Comparison of ENCODE assay signal across 34 cellular contexts in the genomic region with DNA sequence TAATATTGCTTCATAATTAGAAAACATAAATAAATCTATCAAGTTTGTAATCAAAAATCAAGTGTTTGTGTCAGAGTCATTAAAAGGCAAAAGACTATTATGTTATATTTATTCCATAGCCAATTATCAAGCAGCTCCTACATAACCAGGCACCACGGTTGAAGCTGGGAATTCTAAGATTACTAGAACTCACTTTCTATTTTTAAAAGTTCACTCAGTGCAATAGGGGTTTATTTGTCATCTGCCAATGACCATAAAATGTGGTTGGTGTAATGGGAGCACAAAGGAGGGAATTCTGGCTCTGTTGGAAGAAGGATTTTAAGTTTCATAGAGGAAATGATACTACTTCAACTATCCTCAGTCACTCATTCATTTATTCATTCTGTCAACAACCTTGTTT.
"Had no signal": no experiment of that assay in that cellular context is flagged by ENCODE, and none has a peak within 500 bp of the region (broad histone marks: within the 10 kb centered on the region; RNA-seq: fewer than 3 reads in every experiment).

No MANE protein-coding gene starts in this region.

- H3K4me1 ChIP-seq: ascending aorta had no signal

- DNase-seq: activated B cell treated with CpG ODN at 0.5 μM for 24 hours; activated CD4-positive, alpha-beta memory T cell treated with anti-CD3 and anti-CD28 coated beads for 36 hours; activated CD4-positive, alpha-beta T cell treated with anti-CD3 and anti-CD28 coated beads for 4 hours; activated CD4-positive, alpha-beta T cell treated with anti-CD3 and anti-CD28 coated beads, Interleukin-2, amount 10 ng/mL, durations not matched to agents 24 days and 14 days; activated CD4-positive, alpha-beta T cell treated with anti-CD3 and anti-CD28 coated beads, Interleukin-2, amount 50 U/mL, for 1 hour; activated CD4-positive, alpha-beta T cell treated with anti-CD3 and anti-CD28 coated beads, Interleukin-2, amount 50 U/mL, for 4 hours; activated CD4-positive, CD25-positive, alpha-beta regulatory T cell treated with anti-CD3 and anti-CD28 coated beads, Interleukin-2, amount 50 U/mL, for 72 hours; activated CD8-positive, alpha-beta memory T cell treated with anti-CD3 and anti-CD28 coated beads, Interleukin-2, amount 50 U/mL, for 4 hours; activated CD8-positive, alpha-beta T cell treated with anti-CD3 and anti-CD28 coated beads for 36 hours; activated effector memory CD4-positive, alpha-beta T cell treated with Interleukin-2 at 50 U/mL for 16 hours; activated gamma-delta T cell; activated naive CD4-positive, alpha-beta T cell treated with anti-CD3 and anti-CD28 coated beads, Interleukin-2, amount 10 ng/mL, durations not matched to agents 7 days and 5 days; activated naive CD4-positive, alpha-beta T cell treated with Interleukin-2 at 50 U/mL for 16 hours; activated naive CD8-positive, alpha-beta T cell treated with anti-CD3 and anti-CD28 coated beads, Interleukin-2, amount 10 ng/mL, durations not matched to agents 7 days and 5 days; activated naive CD8-positive, alpha-beta T cell treated with anti-CD3 and anti-CD28 coated beads, Interleukin-2, amount 50 U/mL, for 24 hours; activated T-cell treated with anti-CD3 and anti-CD28 coated beads for 4 hours; activated T-cell treated with anti-CD3 and anti-CD28 coated beads, Interleukin-2, amount 50 U/mL, for 1 hour; activated T-cell treated with anti-CD3 and anti-CD28 coated beads, Interleukin-2, amount 50 U/mL, for 4 hours; amygdala; anterior cingulate cortex; caudate nucleus; T-helper 1 cell; T-helper 2 cell; T-helper 9 cell had no signal

- H3K36me3 Mint-ChIP-seq: activated CD4-positive, alpha-beta memory T cell treated with anti-CD3 and anti-CD28 coated beads for 36 hours; activated naive CD4-positive, alpha-beta T cell treated with anti-CD3 and anti-CD28 coated beads, Interleukin-2, amount 10 ng/mL, durations not matched to agents 7 days and 5 days; activated naive CD4-positive, alpha-beta T cell treated with anti-CD3 and anti-CD28 coated beads, Interleukin-2, amount 50 U/mL, for 24 hours; activated naive CD8-positive, alpha-beta T cell; activated naive CD8-positive, alpha-beta T cell treated with anti-CD3 and anti-CD28 coated beads, Interleukin-2, amount 10 ng/mL, durations not matched to agents 7 days and 5 days; brain had no signal

- H3K4me3 Mint-ChIP-seq: activated B cell treated with CpG ODN at 0.5 μM for 24 hours; activated CD4-positive, alpha-beta memory T cell treated with anti-CD3 and anti-CD28 coated beads for 36 hours; activated CD4-positive, alpha-beta T cell treated with anti-CD3 and anti-CD28 coated beads, Interleukin-2, amount 10 ng/mL, durations not matched to agents 24 days and 14 days; activated CD8-positive, alpha-beta T cell treated with anti-CD3 and anti-CD28 coated beads for 36 hours; activated naive CD4-positive, alpha-beta T cell treated with anti-CD3 and anti-CD28 coated beads, Interleukin-2, amount 10 ng/mL, durations not matched to agents 7 days and 5 days; activated naive CD4-positive, alpha-beta T cell treated with anti-CD3 and anti-CD28 coated beads, Interleukin-2, amount 50 U/mL, for 24 hours; activated naive CD8-positive, alpha-beta T cell; activated naive CD8-positive, alpha-beta T cell treated with anti-CD3 and anti-CD28 coated beads, Interleukin-2, amount 10 ng/mL, durations not matched to agents 7 days and 5 days; activated naive CD8-positive, alpha-beta T cell treated with anti-CD3 and anti-CD28 coated beads, Interleukin-2, amount 50 U/mL, for 24 hours; activated T-cell treated with anti-CD3 and anti-CD28 coated beads, Interleukin-2, amount 50 U/mL, for 4 hours; brain; central memory CD8-positive, alpha-beta T cell; T-helper 1 cell treated with Interleukin-12 subunit alpha and Interleukin-12 subunit beta and Interleukin-4 antibody, amounts not matched to agents 30 μg/mL and 1 μg/mL, for 36 hours; T-helper 2 cell treated with Interferon-gamma antibody and Interleukin-4, amounts not matched to agents 5 μg/mL and 100 μg/mL, for 36 hours had no signal

- ATAC-seq: activated CD8-positive, alpha-beta T cell treated with anti-CD3 and anti-CD28 coated beads for 36 hours; activated naive CD8-positive, alpha-beta T cell treated with anti-CD3 and anti-CD28 coated beads, Interleukin-2, amount 50 U/mL, for 24 hours; activated T-cell treated with anti-CD3 and anti-CD28 coated beads, Interleukin-2, amount 50 U/mL, for 4 hours had no signal

- H3K27me3 Mint-ChIP-seq: activated B cell treated with CpG ODN at 0.5 μM for 24 hours; central memory CD8-positive, alpha-beta T cell had no signal

- H3K36me3 ChIP-seq: ascending aorta, cardiac muscle cell had no signal

- H3K9me3 Mint-ChIP-seq: activated B cell treated with CpG ODN at 0.5 μM for 24 hours; activated CD4-positive, alpha-beta memory T cell treated with anti-CD3 and anti-CD28 coated beads for 36 hours; activated CD4-positive, alpha-beta T cell treated with anti-CD3 and anti-CD28 coated beads, Interleukin-2, amount 10 ng/mL, durations not matched to agents 24 days and 14 days; activated CD8-positive, alpha-beta T cell treated with anti-CD3 and anti-CD28 coated beads for 36 hours; activated naive CD4-positive, alpha-beta T cell treated with anti-CD3 and anti-CD28 coated beads, Interleukin-2, amount 10 ng/mL, durations not matched to agents 7 days and 5 days; activated naive CD4-positive, alpha-beta T cell treated with anti-CD3 and anti-CD28 coated beads, Interleukin-2, amount 50 U/mL, for 24 hours; activated naive CD8-positive, alpha-beta T cell treated with anti-CD3 and anti-CD28 coated beads, Interleukin-2, amount 10 ng/mL, durations not matched to agents 7 days and 5 days; activated naive CD8-positive, alpha-beta T cell treated with anti-CD3 and anti-CD28 coated beads, Interleukin-2, amount 50 U/mL, for 24 hours; activated T-cell treated with anti-CD3 and anti-CD28 coated beads, Interleukin-2, amount 50 U/mL, for 4 hours; activated T-helper 2 cell treated with anti-CD3 and anti-CD28 coated beads, Interferon-gamma antibody, Interleukin-2, Interleukin-4, amounts not matched to agents 10 μg/mL and 5 μg/mL and 100 μg/mL, durations not matched to agents 14 hours and 24 hours and 36 hours; central memory CD8-positive, alpha-beta T cell; T-helper 1 cell treated with Interleukin-12 subunit alpha and Interleukin-12 subunit beta and Interleukin-4 antibody, amounts not matched to agents 30 μg/mL and 1 μg/mL, for 36 hours; T-helper 2 cell treated with Interferon-gamma antibody and Interleukin-4, amounts not matched to agents 5 μg/mL and 100 μg/mL, for 36 hours had no signal

- H3K27me3 ChIP-seq: ascending aorta had no signal

- H3K27ac ChIP-seq: ascending aorta, cardiac muscle cell, VCaP had no signal

- H3K27ac Mint-ChIP-seq: activated B cell treated with CpG ODN at 0.5 μM for 24 hours; activated CD4-positive, alpha-beta memory T cell treated with anti-CD3 and anti-CD28 coated beads for 36 hours; activated CD4-positive, alpha-beta T cell treated with anti-CD3 and anti-CD28 coated beads, Interleukin-2, amount 10 ng/mL, durations not matched to agents 24 days and 14 days; activated CD8-positive, alpha-beta T cell treated with anti-CD3 and anti-CD28 coated beads for 36 hours; activated naive CD4-positive, alpha-beta T cell treated with anti-CD3 and anti-CD28 coated beads, Interleukin-2, amount 10 ng/mL, durations not matched to agents 7 days and 5 days; activated naive CD4-positive, alpha-beta T cell treated with anti-CD3 and anti-CD28 coated beads, Interleukin-2, amount 50 U/mL, for 24 hours; activated naive CD8-positive, alpha-beta T cell; activated naive CD8-positive, alpha-beta T cell treated with anti-CD3 and anti-CD28 coated beads, Interleukin-2, amount 10 ng/mL, durations not matched to agents 7 days and 5 days; activated naive CD8-positive, alpha-beta T cell treated with anti-CD3 and anti-CD28 coated beads, Interleukin-2, amount 50 U/mL, for 24 hours; activated T-helper 2 cell treated with anti-CD3 and anti-CD28 coated beads, Interferon-gamma antibody, Interleukin-2, Interleukin-4, amounts not matched to agents 10 μg/mL and 5 μg/mL and 100 μg/mL, durations not matched to agents 14 hours and 24 hours and 36 hours; brain; T-helper 1 cell treated with Interleukin-12 subunit alpha and Interleukin-12 subunit beta and Interleukin-4 antibody, amounts not matched to agents 30 μg/mL and 1 μg/mL, for 36 hours; T-helper 2 cell treated with Interferon-gamma antibody and Interleukin-4, amounts not matched to agents 5 μg/mL and 100 μg/mL, for 36 hours had no signal

- H3K4me3 ChIP-seq: ascending aorta, cardiac muscle cell had no signal

- H3K4me1 Mint-ChIP-seq: activated B cell treated with CpG ODN at 0.5 μM for 24 hours; activated naive CD4-positive, alpha-beta T cell treated with anti-CD3 and anti-CD28 coated beads, Interleukin-2, amount 10 ng/mL, durations not matched to agents 7 days and 5 days had no signal

- H3K9me3 ChIP-seq: ascending aorta had no signal
